ENCODE assay signal across 32 cellular contexts in genomic region chr18:57094199-57094598, GRCh38. TPM values are rescaled to one million over a fixed set of nuclear protein-coding genes. Genes with fewer than 3 reads are reported as not detected.
"Had no signal": no experiment of that assay in that cellular context is flagged by ENCODE, and none has a peak within 500 bp of the region (broad histone marks: within the 10 kb centered on the region; RNA-seq: fewer than 3 reads in every experiment).

No MANE protein-coding gene starts in this region.

- H3K36me3 ChIP-seq: esophagus muscularis mucosa, left lung, lower lobe of right lung, stomach, thyroid gland, upper lobe of left lung, vagina had no signal

- H3K27ac Mint-ChIP-seq: activated B cell treated with CpG ODN at 0.5 μM for 24 hours; activated CD8-positive, alpha-beta T cell treated with anti-CD3 and anti-CD28 coated beads for 36 hours; activated naive CD8-positive, alpha-beta T cell; activated T-helper 2 cell treated with anti-CD3 and anti-CD28 coated beads, Interferon-gamma antibody, Interleukin-2, Interleukin-4, amounts not matched to agents 10 μg/mL and 5 μg/mL and 100 μg/mL, durations not matched to agents 14 hours and 24 hours and 36 hours; dendritic cell treated with granulocyte-macrophage colony-stimulating factor and Interleukin-4, amounts not matched to agents 40 ng/mL and 50 ng/mL, for 4 days; immature natural killer cell; naive thymus-derived CD8-positive, alpha-beta T cell had no signal

- H3K9me3 Mint-ChIP-seq: activated CD8-positive, alpha-beta T cell treated with anti-CD3 and anti-CD28 coated beads for 36 hours; activated T-helper 2 cell treated with anti-CD3 and anti-CD28 coated beads, Interferon-gamma antibody, Interleukin-2, Interleukin-4, amounts not matched to agents 10 μg/mL and 5 μg/mL and 100 μg/mL, durations not matched to agents 14 hours and 24 hours and 36 hours; central memory CD8-positive, alpha-beta T cell; dendritic cell treated with granulocyte-macrophage colony-stimulating factor and Interleukin-4, amounts not matched to agents 40 ng/mL and 50 ng/mL, for 4 days had no signal

- H3K9me3 ChIP-seq: left lung, lower lobe of right lung, thyroid gland, upper lobe of left lung, vagina had no signal

- H3K4me3 ChIP-seq: esophagus muscularis mucosa, left lung, lower lobe of right lung, psoas muscle, smooth muscle cell, stomach, thyroid gland, upper lobe of left lung, vagina had no signal

- DNase-seq: activated B cell treated with CpG ODN at 0.5 μM for 24 hours; activated CD4-positive, alpha-beta T cell treated with anti-CD3 and anti-CD28 coated beads, Interleukin-2, amount 50 U/mL, for 1 hour; activated CD8-positive, alpha-beta T cell treated with anti-CD3 and anti-CD28 coated beads for 36 hours; activated naive CD4-positive, alpha-beta T cell; activated T-cell treated with anti-CD3 and anti-CD28 coated beads, Interleukin-2, amount 50 U/mL, for 48 hours; anterior cingulate cortex; foreskin melanocyte; immature natural killer cell; left lung; lower lobe of right lung; mesenchymal stem cell; naive thymus-derived CD8-positive, alpha-beta T cell; occipital lobe; psoas muscle; stimulated activated CD4-positive, alpha-beta T cell treated with anti-CD3 and anti-CD28 coated beads, Interleukin-1b, Interleukin-23, amount 100 ng/mL, for 48 hours; stimulated activated naive B cell treated with anti-CD40 and anti-IgM and Interleukin-4, amounts not matched to agents 10 μg/mL and 1 μg/mL and 100 μg/mL, for 72 hours; stomach; T-helper 2 cell; thyroid gland had no signal

- H3K36me3 Mint-ChIP-seq: activated naive CD8-positive, alpha-beta T cell; immature natural killer cell; naive thymus-derived CD8-positive, alpha-beta T cell; stimulated activated naive B cell treated with anti-CD40 and anti-IgM and Interleukin-4, amounts not matched to agents 10 μg/mL and 1 μg/mL and 100 μg/mL, for 72 hours had no signal

- H3K4me2 ChIP-seq: smooth muscle cell had no signal

- H3K4me3 Mint-ChIP-seq: activated B cell treated with CpG ODN at 0.5 μM for 24 hours; activated CD8-positive, alpha-beta T cell treated with anti-CD3 and anti-CD28 coated beads for 36 hours; activated naive CD8-positive, alpha-beta T cell; central memory CD8-positive, alpha-beta T cell; dendritic cell treated with granulocyte-macrophage colony-stimulating factor and Interleukin-4, amounts not matched to agents 40 ng/mL and 50 ng/mL, for 4 days; immature natural killer cell; naive thymus-derived CD8-positive, alpha-beta T cell; neural crest cell; stimulated activated naive B cell treated with anti-CD40 and anti-IgM and Interleukin-4, amounts not matched to agents 10 μg/mL and 1 μg/mL and 100 μg/mL, for 72 hours had no signal

- H3K27ac ChIP-seq: esophagus muscularis mucosa, left lung, lower lobe of right lung, parathyroid adenoma, psoas muscle, stomach, thyroid gland, upper lobe of left lung, vagina had no signal

- H2AFZ ChIP-seq: parathyroid adenoma had no signal

- H3K9ac ChIP-seq: parathyroid adenoma had no signal

- H3K27me3 ChIP-seq: esophagus muscularis mucosa, left lung, thyroid gland, upper lobe of left lung, vagina had no signal

- H3K4me1 ChIP-seq: esophagus muscularis mucosa, left lung, lower lobe of right lung, parathyroid adenoma, psoas muscle, stomach, thyroid gland, upper lobe of left lung, vagina had no signal

- ATAC-seq: activated CD8-positive, alpha-beta T cell treated with anti-CD3 and anti-CD28 coated beads for 36 hours; left lung; lower lobe of right lung; naive thymus-derived CD8-positive, alpha-beta T cell; psoas muscle; stimulated activated naive B cell treated with anti-CD40 and anti-IgM and Interleukin-4, amounts not matched to agents 10 μg/mL and 1 μg/mL and 100 μg/mL, for 72 hours had no signal

- H3K79me2 ChIP-seq: parathyroid adenoma had no signal

- H3K4me1 Mint-ChIP-seq: central memory CD8-positive, alpha-beta T cell; immature natural killer cell had no signal

RNA-seq across cellular contexts. Expression of gene BOD1L2, which starts 52.7 kb away (rescaled TPM):
- total RNA-seq: activated B cell treated with CpG ODN at 0.5 μM for 24 hours; activated CD8-positive, alpha-beta T cell treated with anti-CD3 and anti-CD28 coated beads for 36 hours; activated T-helper 2 cell treated with anti-CD3 and anti-CD28 coated beads, Interferon-gamma antibody, Interleukin-2, Interleukin-4, amounts not matched to agents 10 μg/mL and 5 μg/mL and 100 μg/mL, durations not matched to agents 14 hours and 24 hours and 36 hours; bronchial epithelial cell; esophagus muscularis mucosa; kidney epithelial cell; left lung; lower lobe of right lung; naive thymus-derived CD8-positive, alpha-beta T cell; neural crest cell; occipital lobe; psoas muscle; smooth muscle cell; stomach; upper lobe of left lung; vagina had no signal
- polyA plus RNA-seq: adipose tissue; immature natural killer cell; naive thymus-derived CD8-positive, alpha-beta T cell; psoas muscle; smooth muscle cell; stomach had no signal
